Comparison of ENCODE assay signal across 7 cellular contexts in genomic region chr7:80028717-80029116, GRCh38.
"Had no signal": no experiment of that assay in that cellular context is flagged by ENCODE, and none has a peak within 500 bp of the region (broad histone marks: within the 10 kb centered on the region; RNA-seq: fewer than 3 reads in every experiment).

No MANE protein-coding gene starts in this region.

- H2AFZ ChIP-seq: GM23338 had no signal

- H3K4me3 Mint-ChIP-seq: GM23338, H9 had no signal

- H3K4me3 ChIP-seq: GM23338, K562 had no signal

- DNase-seq: H9, HCEC 1CT, KG1 had no signal

- H3K27ac ChIP-seq: HL-60 had no signal

- H3K27ac Mint-ChIP-seq: GM23338, H9 had no signal

- H3K4me2 ChIP-seq: GM23338 had no signal

- H3K4me1 Mint-ChIP-seq: GM23338, H9 had no signal

- ATAC-seq: GM23338, HepG2, K562 had no signal
